In genomic region chr3:5252111-5252510, GRCh38 we compare ENCODE assay signal across 18 cellular contexts.
DNase-seq lines count a peak whose midpoint lies in the region; ATAC-seq and TF ChIP-seq lines count a peak whose summit lies in the region.
"Had no signal": no experiment of that assay in that cellular context is flagged by ENCODE, and none has a peak within 500 bp of the region (broad histone marks: within the 10 kb centered on the region; RNA-seq: fewer than 3 reads in every experiment).

No MANE protein-coding gene starts in this region.

- DNase-seq in kidney tubule cell (ENCODE audit: low spot score) (peak; percentile 41), retina (peak; percentile 65), germinal center (ENCODE audit: low spot score) (no peak), dedifferentiated amniotic fluid mesenchymal stem cell (ENCODE audit: extremely low spot score) (no peak)
- DNase-seq: 8988T; ACHN; BE2C; C1 segment of cervical spinal cord; Calu3; CD4-positive, alpha-beta memory T cell; CD4-positive, CD25-positive, alpha-beta regulatory T cell; CD8-positive, alpha-beta memory T cell; COR-L47; DMS79 treated with DMSO at 0.1 percent for 48 hours; GF-D8 had no signal

- TF ChIP-seq CTCF in VCaP (conservative IDR thresholded peaks at IDR 0.05): no peak

- no peak for ATAC-seq in GM18873 (IDR thresholded peaks at IDR 0.05; ENCODE audit: low FRiP score, unreplicated experiment)

- H3K27ac ChIP-seq in VCaP: peak overlapping the region; percentile 85
- H3K27ac ChIP-seq: BLaER1 had no signal

Comparison
In these comparisons a context has a peak if more than half of its experiments do, and no peak if none do; other contexts are left out.
1. DNase-seq: peak in kidney tubule cell (single experiment) and retina (single experiment); none in germinal center (single experiment) and dedifferentiated amniotic fluid mesenchymal stem cell (single experiment).